In the genomic region with DNA sequence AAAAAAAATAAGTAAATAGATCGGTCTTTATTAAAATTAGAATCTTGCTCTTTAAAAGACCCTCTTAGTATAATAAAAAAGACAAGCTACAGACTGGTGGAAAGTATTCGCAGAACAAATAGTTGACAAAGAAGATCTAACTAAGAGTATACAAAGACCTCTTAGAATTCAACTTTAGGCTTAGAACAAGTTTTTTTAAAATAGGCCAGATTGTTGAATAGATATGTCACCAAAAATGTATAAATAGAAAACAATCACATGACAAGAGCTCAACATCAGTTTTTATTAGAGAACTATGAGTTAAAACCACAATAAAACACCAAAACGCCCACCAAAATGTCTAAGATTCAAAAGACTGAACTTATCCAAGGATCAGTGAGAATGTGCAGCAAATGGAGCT, we compare ENCODE assay signal across 20 cellular contexts.
"Had no signal": no experiment of that assay in that cellular context is flagged by ENCODE, and none has a peak within 500 bp of the region (broad histone marks: within the 10 kb centered on the region; RNA-seq: fewer than 3 reads in every experiment).

No MANE protein-coding gene starts in this region.

- H3K4me1 Mint-ChIP-seq: immature natural killer cell; natural killer cell; neural progenitor cell; stimulated activated effector memory CD8-positive, alpha-beta T cell treated with anti-CD3 and anti-CD28 coated beads, Interleukin-12 subunit alpha, Interleukin-12 subunit beta, amount 100 ng/mL, for 72 hours had no signal

- H3K27me3 ChIP-seq: colonic mucosa, esophagus squamous epithelium, foreskin keratinocyte, neural progenitor cell, ovary, tibial artery, upper lobe of left lung, uterus had no signal

- H3K36me3 Mint-ChIP-seq: immature natural killer cell; neural progenitor cell; stimulated activated effector memory CD8-positive, alpha-beta T cell treated with anti-CD3 and anti-CD28 coated beads, Interleukin-12 subunit alpha, Interleukin-12 subunit beta, amount 100 ng/mL, for 72 hours had no signal

- H3K9me3 Mint-ChIP-seq: neural progenitor cell had no signal

- H3K36me3 ChIP-seq: colonic mucosa, esophagus squamous epithelium, neural progenitor cell, ovary, tibial artery, upper lobe of left lung, uterus had no signal

- H3K9ac ChIP-seq: neural progenitor cell had no signal

- H3K4me1 ChIP-seq: colonic mucosa, neural progenitor cell, tibial artery, upper lobe of left lung, uterus had no signal

- H3K4me3 Mint-ChIP-seq: immature natural killer cell; natural killer cell; neural progenitor cell; stimulated activated effector memory CD8-positive, alpha-beta T cell treated with anti-CD3 and anti-CD28 coated beads, Interleukin-12 subunit alpha, Interleukin-12 subunit beta, amount 100 ng/mL, for 72 hours had no signal

- H3K27ac Mint-ChIP-seq: immature natural killer cell; natural killer cell; neural progenitor cell; stimulated activated effector memory CD8-positive, alpha-beta T cell treated with anti-CD3 and anti-CD28 coated beads, Interleukin-12 subunit alpha, Interleukin-12 subunit beta, amount 100 ng/mL, for 72 hours had no signal

- DNase-seq: colonic mucosa; dermis blood vessel endothelial cell; esophagus squamous epithelium; foreskin keratinocyte; immature natural killer cell; mammary epithelial cell; mucosa of descending colon; natural killer cell; nucleus accumbens; ovary; right cardiac atrium; stimulated activated CD4-positive, alpha-beta T cell treated with anti-CD3 and anti-CD28 coated beads, Interleukin-2, amount 100 ng/mL, for 48 hours; stimulated activated CD8-positive, alpha-beta memory T cell treated with anti-CD3 and anti-CD28 coated beads, Interleukin-4, amount 100 ng/mL, for 48 hours; stimulated activated naive CD8-positive, alpha-beta T cell treated with anti-CD3 and anti-CD28 coated beads, Interleukin-15, Interleukin-2, amounts not matched to agents 100 U/mL and 50 U/mL, for 24 hours; tibial artery; upper lobe of left lung; uterus had no signal

- ATAC-seq: foreskin keratinocyte; mucosa of descending colon; natural killer cell; right cardiac atrium; stimulated activated effector memory CD8-positive, alpha-beta T cell treated with anti-CD3 and anti-CD28 coated beads, Interleukin-12 subunit alpha, Interleukin-12 subunit beta, amount 100 ng/mL, for 72 hours; stimulated activated naive CD8-positive, alpha-beta T cell treated with anti-CD3 and anti-CD28 coated beads, Interleukin-15, Interleukin-2, amounts not matched to agents 100 U/mL and 50 U/mL, for 24 hours had no signal

- H3K4me3 ChIP-seq: colonic mucosa, esophagus squamous epithelium, mucosa of descending colon, neural progenitor cell, ovary, smooth muscle cell, tibial artery, upper lobe of left lung, uterus had no signal

- H3K9me3 ChIP-seq: colonic mucosa, esophagus squamous epithelium, mucosa of descending colon, ovary, tibial artery, upper lobe of left lung, uterus had no signal

- H3K27ac ChIP-seq: colonic mucosa, esophagus squamous epithelium, foreskin keratinocyte, neural progenitor cell, ovary, tibial artery, upper lobe of left lung, uterus had no signal
